In the genomic region with DNA sequence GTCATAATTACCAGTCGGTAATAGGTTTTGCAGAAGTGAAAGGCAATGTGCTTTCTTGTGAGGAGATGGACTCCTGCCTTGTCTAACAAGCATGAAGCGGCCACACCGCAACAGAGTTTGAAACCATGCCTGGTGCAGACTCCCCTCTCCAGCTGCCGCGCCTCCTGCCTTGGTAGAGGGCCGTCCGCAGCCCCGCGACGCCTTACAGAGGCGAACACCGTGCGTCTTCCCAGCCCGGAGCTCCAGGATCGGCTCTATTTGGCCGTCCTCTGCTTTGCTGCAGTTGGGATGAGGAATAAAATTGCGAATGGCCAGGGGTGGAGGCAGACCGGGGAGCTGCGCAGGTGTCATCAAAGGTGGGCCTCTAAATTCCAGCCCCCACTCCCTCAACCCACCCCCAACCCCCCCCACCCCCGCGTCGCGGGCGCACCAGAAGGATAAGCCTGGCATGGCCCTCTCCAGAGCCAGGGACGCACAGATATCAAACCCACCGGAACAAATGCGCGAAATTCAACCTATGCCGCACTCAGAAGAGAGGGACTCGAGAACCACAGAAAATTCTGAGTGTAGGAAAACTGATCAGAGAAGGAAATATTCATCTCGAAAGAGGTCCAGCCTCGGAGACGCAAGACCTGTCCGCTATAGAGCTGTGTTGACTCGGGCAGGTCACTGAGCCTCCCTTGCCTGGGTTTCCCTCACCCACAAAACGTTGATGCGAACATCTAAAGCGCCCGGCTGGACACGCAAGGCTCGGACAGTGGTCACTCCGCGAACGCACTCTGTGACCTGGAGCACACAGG, we compare ENCODE assay signal across 8 cellular contexts. TPM values are rescaled to one million over a fixed set of nuclear protein-coding genes. Genes with fewer than 3 reads are reported as not detected.
A peak's percentile ranks its signal among the peaks of the same experiment; 100 is the strongest.
DNase-seq lines count a peak whose midpoint lies in the region; ATAC-seq and TF ChIP-seq lines count a peak whose summit lies in the region.

No MANE protein-coding gene starts in this region.

- DNase-seq in brain microvascular endothelial cell (no peak), body of pancreas (no peak), NCI-H1417 treated with DMSO at 0.1 percent for 48 hours (lab: John Stamatoyannopoulos, UW) (no peak)

- H3K36me3 ChIP-seq in ES-I3 (ENCODE audit: insufficient read depth, low read length) (no peaks in the 10 kb centered on the region), HUES6 (ENCODE audit: control insufficient read depth, insufficient read depth, low read length) (no peaks in the 10 kb centered on the region), brain microvascular endothelial cell (replicated peaks) (no peaks in the 10 kb centered on the region), body of pancreas (replicated peaks in 1 of 2; ENCODE audit: insufficient read depth in 1 of 2, low read depth in 2 of 2) (no peaks in the 10 kb centered on the region)

- H3K27me3 ChIP-seq in HUES6 (ENCODE audit: control insufficient read depth, insufficient read depth, low read length): peaks cover 81% of the 10 kb centered on the region
- H3K27me3 ChIP-seq in brain microvascular endothelial cell (replicated peaks): peaks cover 12% of the 10 kb centered on the region
- H3K27me3 ChIP-seq in mononuclear cell (ENCODE audit: insufficient read depth, low read length): peaks cover 32% of the 10 kb centered on the region
- peaks cover 0 to 16% of the 10 kb centered on the region in 2 donors for H3K27me3 ChIP-seq in body of pancreas

- 15 to 29% methylated on average over 35 to 44 of the region's 44 CpGs for WGBS in body of pancreas, 2 donors

- ATAC-seq in GM21367 (IDR thresholded peaks at IDR 0.05; ENCODE audit: unreplicated experiment) (peak; percentile 72), body of pancreas (no peak), GM18520 (IDR thresholded peaks at IDR 0.05; ENCODE audit: unreplicated experiment) (no peak)

- TF ChIP-seq POLR2A in body of pancreas (IDR thresholded peaks at IDR 0.05): no peak

- H3K9me3 ChIP-seq in ES-I3 (ENCODE audit: control insufficient read depth, insufficient read depth, low read length): no peaks in the 10 kb centered on the region
- H3K9me3 ChIP-seq in HUES6 (ENCODE audit: control insufficient read depth, insufficient read depth, low read depth, low read length): no peaks in the 10 kb centered on the region
- no peaks in the 10 kb centered on the region for H3K9me3 ChIP-seq in mononuclear cell (ENCODE audit: low read depth, low read length)
- no peaks in the 10 kb centered on the region for H3K9me3 ChIP-seq in body of pancreas

- H3K4me3 ChIP-seq in HUES6 (ENCODE audit: low read depth, low read length) (peak overlapping the region; percentile 82), brain microvascular endothelial cell (ENCODE audit: low read depth, low read length) (peak overlapping the region; percentile 51), mononuclear cell (ENCODE audit: low read length) (peak overlapping the region; percentile 42), body of pancreas (no peak overlapping the region)

- TF ChIP-seq CTCF in brain microvascular endothelial cell (IDR thresholded peaks at IDR 0.05; ENCODE audit: low read depth, low read length, missing control alignments) (no peak), body of pancreas (IDR thresholded peaks at IDR 0.05) (no peak)

- H3K9ac ChIP-seq in ES-I3 (ENCODE audit: low read depth, low read length): peak overlapping the region; percentile 76
- H3K9ac ChIP-seq in HUES6 (ENCODE audit: low read length): peak overlapping the region; percentile 82

- intact Hi-C loops in body of pancreas (cut with DNase I): loop anchor here (5.0 kb wide), 1 partner anchor 382 kb away; no protein-coding TSS in a partner anchor

- in situ Hi-C loops in brain microvascular endothelial cell (cut with HindIII; ENCODE audit: low pct_ligation_motif_present, low sequenced_read_pairs): no loop called here

- no peak overlapping the region for H3K27ac ChIP-seq in HUES6 (ENCODE audit: low read depth, low read length)
- no peak overlapping the region for H3K27ac ChIP-seq in brain microvascular endothelial cell
- no peak overlapping the region for H3K27ac ChIP-seq in body of pancreas

- H3K4me1 ChIP-seq in ES-I3 (ENCODE audit: insufficient read depth, low read length): no peaks in the 10 kb centered on the region; the same call in 1 of the 2 replicates
- H3K4me1 ChIP-seq in HUES6 (ENCODE audit: control insufficient read depth, insufficient read depth, low read length): peaks cover 8% of the 10 kb centered on the region
- H3K4me1 ChIP-seq in mononuclear cell (ENCODE audit: insufficient read depth, low read length): peaks cover 53% of the 10 kb centered on the region
- peaks cover 23% of the 10 kb centered on the region for H3K4me1 ChIP-seq in body of pancreas

RNA-seq across cellular contexts. Expression of a gene that starts 1.1 kb away (rescaled TPM):
- 96.0 TPM for total RNA-seq in mononuclear cell
- total RNA-seq in body of pancreas: 1 to 10 TPM in 1 of 2 donors, under 1 TPM in 1; 0.52 to 5.3 TPM

RNA-seq across cellular contexts. Expression of a gene that starts 25.7 kb away (rescaled TPM):
- total RNA-seq in mononuclear cell (3,268 TPM), body of pancreas (100 to 1,000 TPM; 672 to 866 TPM)

Comparison
In these comparisons a context has a peak if more than half of its experiments do, and no peak if none do; other contexts are left out.
1. H3K4me3 ChIP-seq: peak in HUES6 (single experiment), brain microvascular endothelial cell (single experiment) and mononuclear cell (single experiment); none in body of pancreas (0 of 2).
2. RNA of a gene that starts 1.1 kb away (total RNA-seq): 96.0 TPM in mononuclear cell (single experiment); 0.52 to 5.3 TPM in body of pancreas; every median in the first group is over 10 times any median in the second.